16 cellular contexts compared by ENCODE assay signal in genomic region chrX:38095971-38096529, GRCh38.
DNase-seq lines count a peak whose midpoint lies in the region; ATAC-seq lines count a peak whose summit lies in the region.
"Had no signal": no experiment of that assay in that cellular context is flagged by ENCODE, and none has a peak within 500 bp of the region (broad histone marks: within the 10 kb centered on the region; RNA-seq: fewer than 3 reads in every experiment).

No MANE protein-coding gene starts in this region.

- peak overlapping the region; percentile 35 for H3K27ac Mint-ChIP-seq in activated T-helper 17 cell treated with anti-CD3 and anti-CD28 coated beads, Interleukin-2, amount 50 U/mL, for 72 hours
- H3K27ac Mint-ChIP-seq in T-cell = peak overlapping the region in 1 of 2 donors; percentile 1
- H3K27ac Mint-ChIP-seq: activated naive CD8-positive, alpha-beta T cell treated with anti-CD3 and anti-CD28 coated beads, Interleukin-2, amount 10 ng/mL, durations not matched to agents 7 days and 5 days had no signal

- peak overlapping the region; percentile 51 for H3K4me3 Mint-ChIP-seq in activated T-helper 17 cell treated with anti-CD3 and anti-CD28 coated beads, Interleukin-2, amount 50 U/mL, for 72 hours
- peak overlapping the region in 1 of 3 donors; percentile 32 for H3K4me3 Mint-ChIP-seq in T-cell
- H3K4me3 Mint-ChIP-seq: activated naive CD8-positive, alpha-beta T cell treated with anti-CD3 and anti-CD28 coated beads, Interleukin-2, amount 10 ng/mL, durations not matched to agents 7 days and 5 days had no signal

- in situ Hi-C loops in Caki2 (cut with HindIII; ENCODE audit: low pct_unique_long_range_greater_than_20kb, low sequenced_read_pairs) = no loop called here

- H3K9me3 ChIP-seq in effector memory CD4-positive, alpha-beta T cell (ENCODE audit: control insufficient read depth, low read length) = no peaks in the 10 kb centered on the region
- H3K9me3 ChIP-seq: thoracic aorta had no signal

- CTCF ChIA-PET in T-cell (lab: Charles Lee) = no interaction called here

- H3K36me3 Mint-ChIP-seq in activated T-helper 17 cell treated with anti-CD3 and anti-CD28 coated beads, Interleukin-2, amount 50 U/mL, for 72 hours (ENCODE audit: low read depth) = no peaks in the 10 kb centered on the region
- no peaks in the 10 kb centered on the region for H3K36me3 Mint-ChIP-seq in T-cell
- H3K36me3 Mint-ChIP-seq: activated naive CD8-positive, alpha-beta T cell treated with anti-CD3 and anti-CD28 coated beads, Interleukin-2, amount 10 ng/mL, durations not matched to agents 7 days and 5 days had no signal

- no peak overlapping the region for H3K27ac ChIP-seq in effector memory CD4-positive, alpha-beta T cell (ENCODE audit: insufficient read depth, low read length, poor library complexity, severe bottlenecking)
- H3K27ac ChIP-seq: C4-2B, left ventricle myocardium inferior, spleen, thoracic aorta had no signal

- H3K27me3 ChIP-seq in effector memory CD4-positive, alpha-beta T cell (replicated peaks; ENCODE audit: control insufficient read depth, insufficient read depth, low read length, poor library complexity, severe bottlenecking) = no peaks in the 10 kb centered on the region

- POLR2A ChIA-PET in T-cell (lab: Charles Lee) = no interaction called here

- no peaks in the 10 kb centered on the region for H3K9me3 Mint-ChIP-seq in activated T-helper 17 cell treated with anti-CD3 and anti-CD28 coated beads, Interleukin-2, amount 50 U/mL, for 72 hours
- peaks cover 0 to 10% (median 10%) of the 10 kb centered on the region in 3 donors for H3K9me3 Mint-ChIP-seq in T-cell
- H3K9me3 Mint-ChIP-seq: activated naive CD8-positive, alpha-beta T cell treated with anti-CD3 and anti-CD28 coated beads, Interleukin-2, amount 10 ng/mL, durations not matched to agents 7 days and 5 days had no signal

- H3K36me3 ChIP-seq in effector memory CD4-positive, alpha-beta T cell (ENCODE audit: control insufficient read depth, insufficient read depth, low read length) = no peaks in the 10 kb centered on the region
- H3K36me3 ChIP-seq: left ventricle myocardium inferior, spleen, thoracic aorta had no signal

- DNase-seq in Caki2 (ENCODE audit: low read depth) (peak; percentile 13), HPDE6-E6E7 (ENCODE audit: extremely low spot score) (peak; percentile 17), glomerular visceral epithelial cell (ENCODE audit: extremely low spot score) (peak; percentile 33), NCI-H69 (lab: John Stamatoyannopoulos, UW) (no peak), DMS153 treated with DMSO at 0.1 percent for 48 hours (lab: John Stamatoyannopoulos, UW; ENCODE audit: unreplicated experiment) (no peak), T-cell (no peak)
- DNase-seq in effector memory CD4-positive, alpha-beta T cell = no peak
- DNase-seq: activated naive CD8-positive, alpha-beta T cell treated with anti-CD3 and anti-CD28 coated beads, Interleukin-2, amount 10 ng/mL, durations not matched to agents 7 days and 5 days; glutamatergic neuron; left ventricle myocardium inferior; NCI-H2171; spleen had no signal

- no peaks in the 10 kb centered on the region for H3K27me3 Mint-ChIP-seq in activated T-helper 17 cell treated with anti-CD3 and anti-CD28 coated beads, Interleukin-2, amount 50 U/mL, for 72 hours
- H3K27me3 Mint-ChIP-seq in T-cell = peaks cover 0 to 10% of the 10 kb centered on the region in 2 donors

- peaks cover 6% of the 10 kb centered on the region for H3K4me1 Mint-ChIP-seq in activated T-helper 17 cell treated with anti-CD3 and anti-CD28 coated beads, Interleukin-2, amount 50 U/mL, for 72 hours
- no peaks in the 10 kb centered on the region for H3K4me1 Mint-ChIP-seq in T-cell
- H3K4me1 Mint-ChIP-seq: activated naive CD8-positive, alpha-beta T cell treated with anti-CD3 and anti-CD28 coated beads, Interleukin-2, amount 10 ng/mL, durations not matched to agents 7 days and 5 days had no signal

- no peak overlapping the region for H3K4me3 ChIP-seq in effector memory CD4-positive, alpha-beta T cell (ENCODE audit: insufficient read depth, low read depth, low read length, poor library complexity, severe bottlenecking)
- H3K4me3 ChIP-seq: left ventricle myocardium inferior, spleen, thoracic aorta had no signal

- ATAC-seq in activated T-helper 17 cell treated with anti-CD3 and anti-CD28 coated beads, Interleukin-2, amount 50 U/mL, for 72 hours (replicated peaks) = peak; percentile 73
- ATAC-seq in T-cell (replicated peaks in 1 of 4) = no peak
- ATAC-seq: Panc1 had no signal

- no peaks in the 10 kb centered on the region for H3K4me1 ChIP-seq in effector memory CD4-positive, alpha-beta T cell (ENCODE audit: control insufficient read depth, insufficient read depth, low read length, poor library complexity, severe bottlenecking)
- H3K4me1 ChIP-seq: left ventricle myocardium inferior, spleen had no signal

Comparison
In these comparisons a context has a peak if more than half of its experiments do, and no peak if none do; other contexts are left out.
1. DNase-seq: peak in Caki2 (single experiment), HPDE6-E6E7 (single experiment) and glomerular visceral epithelial cell (single experiment); none in effector memory CD4-positive, alpha-beta T cell (0 of 3), NCI-H69 (single experiment), DMS153 treated with DMSO at 0.1 percent for 48 hours (single experiment) and T-cell (0 of 34).